In genomic region chr12:71449373-71450070, GRCh38 we compare ENCODE assay signal across 26 cellular contexts. TPM values are rescaled to one million over a fixed set of nuclear protein-coding genes. Genes with fewer than 3 reads are reported as not detected.
DNase-seq lines count a peak whose midpoint lies in the region; ATAC-seq and TF ChIP-seq lines count a peak whose summit lies in the region.
"Had no signal": no experiment of that assay in that cellular context is flagged by ENCODE, and none has a peak within 500 bp of the region (broad histone marks: within the 10 kb centered on the region; RNA-seq: fewer than 3 reads in every experiment).

No MANE protein-coding gene starts in this region.

- H3K4me3 Mint-ChIP-seq in osteocyte (ENCODE audit: unreplicated experiment) (no peak overlapping the region), endothelial cell (ENCODE audit: unreplicated experiment) (no peak overlapping the region)
- H3K4me3 Mint-ChIP-seq: CD8-positive, alpha-beta T cell had no signal

- CTCF ChIA-PET in SK-N-SH (lab: Yijun Ruan, JAX): interaction anchor here (0.8 to 1.3 kb wide), 3 partner anchors 9 to 187 kb away, joined by 3 to 6 read pairs (median 3); no protein-coding TSS in a partner anchor

- H3K27me3 Mint-ChIP-seq in osteocyte (ENCODE audit: unreplicated experiment): no peaks in the 10 kb centered on the region
- H3K27me3 Mint-ChIP-seq in endothelial cell (ENCODE audit: unreplicated experiment): peaks cover under 1% of the 10 kb centered on the region

- TF ChIP-seq CTCF in SK-N-SH (IDR thresholded peaks at IDR 0.05) (no peak), osteocyte (IDR thresholded peaks at IDR 0.05) (no peak), endothelial cell (IDR thresholded peaks at IDR 0.05; ENCODE audit: unreplicated experiment) (no peak)

- DNase-seq in SK-N-SH (no peak), NCI-H1436 (lab: John Stamatoyannopoulos, UW) (peak; percentile 13), NCI-H69 (lab: John Stamatoyannopoulos, UW) (peak; percentile 78), osteocyte (ENCODE audit: extremely low spot score, unreplicated experiment) (no peak), medulla oblongata (ENCODE audit: extremely low spot score) (no peak), endothelial cell (ENCODE audit: low spot score) (no peak)
- no peak for DNase-seq in activated T-cell treated with anti-CD3 and anti-CD28 coated beads, Interleukin-2, amount 50 U/mL, for 1 hour
- DNase-seq: CD8-positive, alpha-beta T cell; DMS 273 treated with DMSO at 0.1 percent for 48 hours; DMS79; EL; GF-D8; HCEC 1CT; MG63; NCI-H1417; NCI-H187; NCI-H2107; NCI-H446 treated with DMSO at 0.1 percent for 48 hours; NCI-H526; PC-3; T-helper 2 cell had no signal

- peaks cover 48% of the 10 kb centered on the region for H3K4me1 Mint-ChIP-seq in osteocyte (ENCODE audit: unreplicated experiment)
- H3K4me1 Mint-ChIP-seq in endothelial cell (ENCODE audit: unreplicated experiment): peaks cover 5% of the 10 kb centered on the region

- H3K36me3 Mint-ChIP-seq in osteocyte (ENCODE audit: unreplicated experiment) (peaks cover 20% of the 10 kb centered on the region), endothelial cell (ENCODE audit: low read depth, unreplicated experiment) (no peaks in the 10 kb centered on the region)
- H3K36me3 Mint-ChIP-seq: CD8-positive, alpha-beta T cell had no signal

- H3K36me3 ChIP-seq in SK-N-SH (replicated peaks in 1 of 2; ENCODE audit: control insufficient read depth in 1 of 2, insufficient read depth in 2 of 2, low read length in 1 of 2): peaks cover 0 to 2% of the 10 kb centered on the region in 2 experiments
- H3K36me3 ChIP-seq: MG63 had no signal

- H2AFZ ChIP-seq in SK-N-SH (ENCODE audit: low read depth): no peak overlapping the region

- no peaks in the 10 kb centered on the region for H3K9me3 Mint-ChIP-seq in osteocyte (ENCODE audit: unreplicated experiment)
- peaks cover 4% of the 10 kb centered on the region for H3K9me3 Mint-ChIP-seq in endothelial cell (ENCODE audit: unreplicated experiment)
- H3K9me3 Mint-ChIP-seq: CD8-positive, alpha-beta T cell had no signal

- no peak overlapping the region for H3K4me2 ChIP-seq in SK-N-SH

- no peak overlapping the region for H3K9ac ChIP-seq in SK-N-SH

- H3K27ac Mint-ChIP-seq in osteocyte (ENCODE audit: unreplicated experiment) (peak overlapping the region; percentile 93), endothelial cell (ENCODE audit: unreplicated experiment) (no peak overlapping the region)
- H3K27ac Mint-ChIP-seq: CD8-positive, alpha-beta T cell had no signal

- H3K27ac ChIP-seq in SK-N-SH (ENCODE audit: low read depth in 2 of 2, low read length in 1 of 2): no peak overlapping the region
- H3K27ac ChIP-seq: C4-2B had no signal

- ATAC-seq in SK-N-SH treated with all-trans-retinoic acid at 6 μM for 48 hours: no peak
- ATAC-seq: CD8-positive, alpha-beta T cell; K562; PC-3 had no signal

- no peaks in the 10 kb centered on the region for H3F3A ChIP-seq in SK-N-SH (replicated peaks; ENCODE audit: insufficient read depth)

- no peak for TF ChIP-seq EP300 in SK-N-SH (IDR thresholded peaks at IDR 0.05; ENCODE audit: borderline replicate concordance in 1 of 2, low read depth in 1 of 2, low read length in 1 of 2)

- no peaks in the 10 kb centered on the region for H3K9me3 ChIP-seq in SK-N-SH
- H3K9me3 ChIP-seq: MG63 had no signal

- H3K4me3 ChIP-seq in SK-N-SH (ENCODE audit: low read depth in 2 of 2, low read length in 1 of 2): no peak overlapping the region
- H3K4me3 ChIP-seq: K562, MG63 had no signal

- no peaks in the 10 kb centered on the region for H3K79me2 ChIP-seq in SK-N-SH (ENCODE audit: insufficient read depth)

- no peaks in the 10 kb centered on the region for H3K27me3 ChIP-seq in SK-N-SH (ENCODE audit: insufficient read depth)
- H3K27me3 ChIP-seq: MG63 had no signal

- TF ChIP-seq RAD21 in SK-N-SH (IDR thresholded peaks at IDR 0.05; ENCODE audit: low read length): no peak

- H4K20me1 ChIP-seq in SK-N-SH (ENCODE audit: insufficient read depth): no peaks in the 10 kb centered on the region

- peaks cover 0 to 5% of the 10 kb centered on the region in 2 experiments; a peak in 1 of 4 replicates for H3K4me1 ChIP-seq in SK-N-SH (ENCODE audit: control insufficient read depth in 1 of 2, insufficient read depth in 2 of 2, low read depth in 1 of 2, low read length in 1 of 2)

- 53% methylated on average over 3 of the region's 3 CpGs for WGBS in SK-N-SH (ENCODE audit: low lambda C conversion rate)

- H3K9me2 ChIP-seq in SK-N-SH: no peaks in the 10 kb centered on the region

- POLR2A ChIA-PET in SK-N-SH (lab: Yijun Ruan, JAX): interaction anchor here (0.7 kb wide), 1 partner anchor 214 kb away, joined by 3 read pairs; the partner anchor contains the start of genes THAP2 and ZFC3H1

TF ChIP-seq in SK-N-SH treated with all-trans-retinoic acid at 6 μM for 48 hours, 23 proteins besides CTCF, POLR2A, EP300 and RAD21:
- peak; percentile 92 for TF ChIP-seq ZNF70 (CRISPR knock-in tag; IDR thresholded peaks at IDR 0.05)
- TF ChIP-seq PATZ1 (CRISPR knock-in tag; IDR thresholded peaks at IDR 0.05; ENCODE audit: borderline replicate concordance): no peak

TF ChIP-seq in SK-N-SH, 30 proteins besides CTCF, POLR2A, EP300 and RAD21:
- no peak for TF ChIP-seq GATA2 (CRISPR knock-in tag; IDR thresholded peaks at IDR 0.05)
- no peak for TF ChIP-seq TAF1 (IDR thresholded peaks at IDR 0.05; ENCODE audit: borderline replicate concordance, low read depth, low read length)
- TF ChIP-seq JUND (IDR thresholded peaks at IDR 0.05): no peak
- no peak for TF ChIP-seq GABPA (IDR thresholded peaks at IDR 0.05; ENCODE audit: low read depth)
- no peak for TF ChIP-seq MEF2A (IDR thresholded peaks at IDR 0.05; ENCODE audit: borderline replicate concordance, low read depth)
- no peak for TF ChIP-seq POLR2AphosphoS5 (IDR thresholded peaks at IDR 0.05; ENCODE audit: low read depth, low read length)
- TF ChIP-seq, protein P1, sequence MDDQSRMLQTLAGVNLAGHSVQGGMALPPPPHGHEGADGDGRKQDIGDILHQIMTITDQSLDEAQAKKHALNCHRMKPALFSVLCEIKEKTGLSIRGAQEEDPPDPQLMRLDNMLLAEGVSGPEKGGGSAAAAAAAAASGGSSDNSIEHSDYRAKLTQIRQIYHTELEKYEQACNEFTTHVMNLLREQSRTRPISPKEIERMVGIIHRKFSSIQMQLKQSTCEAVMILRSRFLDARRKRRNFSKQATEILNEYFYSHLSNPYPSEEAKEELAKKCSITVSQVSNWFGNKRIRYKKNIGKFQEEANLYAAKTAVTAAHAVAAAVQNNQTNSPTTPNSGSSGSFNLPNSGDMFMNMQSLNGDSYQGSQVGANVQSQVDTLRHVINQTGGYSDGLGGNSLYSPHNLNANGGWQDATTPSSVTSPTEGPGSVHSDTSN (IDR thresholded peaks at IDR 0.05): no peak
- no peak for TF ChIP-seq RCOR1 (IDR thresholded peaks at IDR 0.05; ENCODE audit: low read length)
- no peak for TF ChIP-seq NRF1 (IDR thresholded peaks at IDR 0.05; ENCODE audit: low read depth, low read length)
- no peak for TF ChIP-seq YY1 (IDR thresholded peaks at IDR 0.05; ENCODE audit: low read depth)
- TF ChIP-seq RXRA (IDR thresholded peaks at IDR 0.05; ENCODE audit: borderline replicate concordance, low read depth): no peak
- no peak for TF ChIP-seq RFX5 (IDR thresholded peaks at IDR 0.05; ENCODE audit: low read length)
- TF ChIP-seq FOXJ3 (CRISPR knock-in tag; IDR thresholded peaks at IDR 0.05): no peak
- TF ChIP-seq ZBTB33 (IDR thresholded peaks at IDR 0.05; ENCODE audit: borderline replicate concordance, low read depth): no peak
- TF ChIP-seq EZH2phosphoT487 (IDR thresholded peaks at IDR 0.05; ENCODE audit: borderline replicate concordance, low read depth): no peak
- TF ChIP-seq FOXM1 (IDR thresholded peaks at IDR 0.05; ENCODE audit: low read depth): no peak
- TF ChIP-seq CHD2 (IDR thresholded peaks at IDR 0.05; ENCODE audit: low read length, partially characterized antibody): no peak
- TF ChIP-seq, protein P2, sequence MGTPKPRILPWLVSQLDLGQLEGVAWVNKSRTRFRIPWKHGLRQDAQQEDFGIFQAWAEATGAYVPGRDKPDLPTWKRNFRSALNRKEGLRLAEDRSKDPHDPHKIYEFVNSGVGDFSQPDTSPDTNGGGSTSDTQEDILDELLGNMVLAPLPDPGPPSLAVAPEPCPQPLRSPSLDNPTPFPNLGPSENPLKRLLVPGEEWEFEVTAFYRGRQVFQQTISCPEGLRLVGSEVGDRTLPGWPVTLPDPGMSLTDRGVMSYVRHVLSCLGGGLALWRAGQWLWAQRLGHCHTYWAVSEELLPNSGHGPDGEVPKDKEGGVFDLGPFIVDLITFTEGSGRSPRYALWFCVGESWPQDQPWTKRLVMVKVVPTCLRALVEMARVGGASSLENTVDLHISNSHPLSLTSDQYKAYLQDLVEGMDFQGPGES (IDR thresholded peaks at IDR 0.05; ENCODE audit: low read depth, low read length): no peak
- TF ChIP-seq SMC3 (IDR thresholded peaks at IDR 0.05; ENCODE audit: low read depth, low read length): no peak
- no peak for TF ChIP-seq ELF1 (IDR thresholded peaks at IDR 0.05)

RNA-seq across cellular contexts. Expression of gene LGR5, which starts 9.9 kb away (rescaled TPM):
- polyA plus RNA-seq in SK-N-SH (2012; rRNA removed): 1.4 and 5.6 TPM in 2 replicates
- 4.3 and 5.8 TPM in 2 replicates for polyA plus RNA-seq in SK-N-SH (2012; cell fraction: cytosol; rRNA removed)
- polyA plus RNA-seq in SK-N-SH (2012; cell fraction: nucleus; rRNA removed): 6.3 and 6.5 TPM in 2 replicates
- total RNA-seq in osteocyte (55.8 and 56.4 TPM in 2 replicates), endothelial cell (ENCODE audit: unreplicated experiment) (1.1 TPM)
- total RNA-seq: CD8-positive, alpha-beta T cell; HT1080; K562 had no signal
- polyA plus RNA-seq: AG04450, K562 had no signal

Comparison
In these comparisons a context has a peak if more than half of its experiments do, and no peak if none do; other contexts are left out.
1. DNase-seq: peak in NCI-H1436 (single experiment) and NCI-H69 (single experiment); none in SK-N-SH (single experiment), osteocyte (single experiment), medulla oblongata (single experiment), endothelial cell (single experiment) and activated T-cell treated with anti-CD3 and anti-CD28 coated beads, Interleukin-2, amount 50 U/mL, for 1 hour (single experiment).
2. RNA of gene LGR5, which starts 9.9 kb away (total RNA-seq): 55.8 to 56.4 TPM in osteocyte; 1.1 TPM in endothelial cell (single experiment); every median in the first group is over 10 times any median in the second.